In genomic region chr11:33722579-33723234, GRCh38 we compare ENCODE assay signal across 10 cellular contexts. TPM values are rescaled to one million over a fixed set of nuclear protein-coding genes. Genes with fewer than 3 reads are reported as not detected.
DNase-seq lines count a peak whose midpoint lies in the region; ATAC-seq and TF ChIP-seq lines count a peak whose summit lies in the region.
"Had no signal": no experiment of that assay in that cellular context is flagged by ENCODE, and none has a peak within 500 bp of the region (broad histone marks: within the 10 kb centered on the region; RNA-seq: fewer than 3 reads in every experiment).

No MANE protein-coding gene starts in this region.

- POLR2A ChIA-PET in CD4-positive, alpha-beta memory T cell (lab: Charles Lee; ENCODE audit: partially characterized antibody): no interaction called here

- in situ Hi-C loops in astrocyte of the spinal cord (cut with HindIII; ENCODE audit: low sequenced_read_pairs): no loop called here

- peak overlapping the region; percentile 22 to 56 for H3K27ac ChIP-seq in mucosa of rectum (ENCODE audit: low read depth in 2 of 2, low read length in 2 of 2)
- no peak overlapping the region for H3K27ac ChIP-seq in CD4-positive, alpha-beta memory T cell (ENCODE audit: low read depth, low read length)

- peaks cover 23 to 29% of the 10 kb centered on the region in 2 donors for H3K36me3 ChIP-seq in mucosa of rectum (ENCODE audit: control insufficient read depth in 2 of 2, insufficient read depth in 2 of 2, low read length in 2 of 2)
- H3K36me3 ChIP-seq in CD4-positive, alpha-beta memory T cell (ENCODE audit: insufficient read depth, low read length): peaks cover 10% of the 10 kb centered on the region

- no peaks in the 10 kb centered on the region for H3K9me3 Mint-ChIP-seq in activated naive CD4-positive, alpha-beta T cell treated with anti-CD3 and anti-CD28 coated beads for 36 hours
- no peaks in the 10 kb centered on the region for H3K9me3 Mint-ChIP-seq in CD4-positive, alpha-beta memory T cell

- no peaks in the 10 kb centered on the region for H3K27me3 ChIP-seq in mucosa of rectum (ENCODE audit: control insufficient read depth in 2 of 2, insufficient read depth in 2 of 2, low read length in 2 of 2)
- H3K27me3 ChIP-seq in CD4-positive, alpha-beta memory T cell (ENCODE audit: insufficient read depth, low read length): no peaks in the 10 kb centered on the region

- no peak overlapping the region for H3K4me3 Mint-ChIP-seq in activated naive CD4-positive, alpha-beta T cell treated with anti-CD3 and anti-CD28 coated beads for 36 hours
- no peak overlapping the region for H3K4me3 Mint-ChIP-seq in CD4-positive, alpha-beta memory T cell

- no peaks in the 10 kb centered on the region for H3K27me3 Mint-ChIP-seq in activated naive CD4-positive, alpha-beta T cell treated with anti-CD3 and anti-CD28 coated beads for 36 hours (ENCODE audit: low read depth)
- H3K27me3 Mint-ChIP-seq in CD4-positive, alpha-beta memory T cell: no peaks in the 10 kb centered on the region

- DNase-seq in activated naive CD4-positive, alpha-beta T cell treated with anti-CD3 and anti-CD28 coated beads for 36 hours: peak; percentile 47
- DNase-seq in activated naive CD4-positive, alpha-beta T cell treated with anti-CD3 and anti-CD28 coated beads, Interleukin-2, amount 50 U/mL, for 16 hours: no peak
- peak; percentile 74 for DNase-seq in astrocyte of the spinal cord (ENCODE audit: low read depth, low spot score)
- no peak for DNase-seq in mucosa of gallbladder (ENCODE audit: low spot score)
- no peak for DNase-seq in midbrain (lab: John Stamatoyannopoulos, UW)
- no peak for DNase-seq in CD4-positive, alpha-beta memory T cell
- DNase-seq: DND-41 had no signal

- H3K9me3 ChIP-seq in mucosa of rectum (ENCODE audit: control insufficient read depth in 2 of 2, low read length in 2 of 2): no peaks in the 10 kb centered on the region
- no peaks in the 10 kb centered on the region for H3K9me3 ChIP-seq in CD4-positive, alpha-beta memory T cell (ENCODE audit: control insufficient read depth in 1 of 2, low read length in 2 of 2)

- H3K4me1 Mint-ChIP-seq in activated naive CD4-positive, alpha-beta T cell treated with anti-CD3 and anti-CD28 coated beads for 36 hours (ENCODE audit: low read depth): peaks cover 29% of the 10 kb centered on the region
- peaks cover 22 to 43% (median 34%) of the 10 kb centered on the region in 4 donors for H3K4me1 Mint-ChIP-seq in CD4-positive, alpha-beta memory T cell

- CTCF ChIA-PET in activated naive CD4-positive, alpha-beta T cell treated with anti-CD3 and anti-CD28 coated beads for 36 hours (lab: Charles Lee): interaction anchor here (0.6 to 3.3 kb wide), 2 partner anchors 19 to 763 kb away, joined by 3 to 13 read pairs; no protein-coding TSS in a partner anchor
- CTCF ChIA-PET in CD4-positive, alpha-beta memory T cell (lab: Charles Lee; ENCODE audit: partially characterized antibody): interaction anchor here (1.4 kb wide), 1 partner anchor 20 kb away, joined by 4 read pairs; no protein-coding TSS in a partner anchor

- H3K36me3 Mint-ChIP-seq in activated naive CD4-positive, alpha-beta T cell treated with anti-CD3 and anti-CD28 coated beads for 36 hours (ENCODE audit: low read depth): peaks cover 12% of the 10 kb centered on the region
- peaks cover 25 to 28% of the 10 kb centered on the region in 2 donors for H3K36me3 Mint-ChIP-seq in CD4-positive, alpha-beta memory T cell

- intact Hi-C loops in activated naive CD4-positive, alpha-beta T cell treated with anti-CD3 and anti-CD28 coated beads for 36 hours (cut with micrococcal nuclease): loop anchor here (1.0 kb wide), 1 partner anchor 9 kb away; no protein-coding TSS in a partner anchor
- intact Hi-C loops in CD4-positive, alpha-beta memory T cell (cut with micrococcal nuclease): no loop called here

- H3K27ac Mint-ChIP-seq in activated naive CD4-positive, alpha-beta T cell treated with anti-CD3 and anti-CD28 coated beads for 36 hours: peak overlapping the region; percentile 21
- H3K27ac Mint-ChIP-seq in CD4-positive, alpha-beta memory T cell: peak overlapping the region in 1 of 7 donors; percentile 63

- H3K4me1 ChIP-seq in mucosa of rectum (ENCODE audit: control insufficient read depth in 2 of 2, insufficient read depth in 2 of 2, low read length in 2 of 2): peaks cover 10 to 15% of the 10 kb centered on the region in 2 donors
- H3K4me1 ChIP-seq in CD4-positive, alpha-beta memory T cell (ENCODE audit: insufficient read depth, low read length): peaks cover 21% of the 10 kb centered on the region

- ATAC-seq in HG03354 (IDR thresholded peaks at IDR 0.05; ENCODE audit: poor library complexity, severe bottlenecking, unreplicated experiment): peak; percentile 74

- no peak overlapping the region for H3K4me3 ChIP-seq in astrocyte of the spinal cord (ENCODE audit: low read depth, low read length)
- H3K4me3 ChIP-seq in mucosa of rectum (ENCODE audit: low read length in 2 of 2): no peak overlapping the region
- H3K4me3 ChIP-seq in CD4-positive, alpha-beta memory T cell (ENCODE audit: low read length in 2 of 2): no peak overlapping the region

- no peak for TF ChIP-seq CTCF in astrocyte of the spinal cord (IDR thresholded peaks at IDR 0.05; ENCODE audit: low read depth, low read length)

- H3K9ac ChIP-seq in mucosa of rectum (ENCODE audit: low read depth in 1 of 2, low read length in 2 of 2): no peak overlapping the region

RNA-seq across cellular contexts. Expression of gene CD59, which starts 13.5 kb away (rescaled TPM):
- 10 to 100 TPM; 59.9 to 61.9 TPM for total RNA-seq in activated naive CD4-positive, alpha-beta T cell treated with anti-CD3 and anti-CD28 coated beads for 36 hours
- total RNA-seq in mucosa of gallbladder: 880 TPM
- 100 to 1,000 TPM in 1 of 2 experiments, 10 to 100 TPM in 1; 95.8 to 100 TPM for total RNA-seq in CD4-positive, alpha-beta memory T cell
- polyA plus RNA-seq in CD4-positive, alpha-beta memory T cell: 10 to 100 TPM; 68.3 to 76.1 TPM

RNA-seq across cellular contexts. Expression of gene C11orf91, which starts 22.1 kb away (rescaled TPM):
- not detected for total RNA-seq in activated naive CD4-positive, alpha-beta T cell treated with anti-CD3 and anti-CD28 coated beads for 36 hours
- total RNA-seq in mucosa of gallbladder: 0.26 TPM
- under 1 TPM in 1 of 2 experiments, not detected in 1; 0.49 TPM for total RNA-seq in CD4-positive, alpha-beta memory T cell
- polyA plus RNA-seq in CD4-positive, alpha-beta memory T cell: not detected
- total RNA-seq: activated CD8-positive, alpha-beta memory T cell treated with anti-CD3 and anti-CD28 coated beads for 36 hours had no signal

RNA-seq across cellular contexts. Expression of gene FBXO3, which starts 51.6 kb away (rescaled TPM):
- total RNA-seq in activated naive CD4-positive, alpha-beta T cell treated with anti-CD3 and anti-CD28 coated beads for 36 hours: 10 to 100 TPM; 12.2 to 12.9 TPM
- 42.1 TPM for total RNA-seq in mucosa of gallbladder
- 10 to 100 TPM; 55.1 to 55.6 TPM for total RNA-seq in CD4-positive, alpha-beta memory T cell
- 10 to 100 TPM; 40.9 to 45.0 TPM for polyA plus RNA-seq in CD4-positive, alpha-beta memory T cell

Comparison
In these comparisons a context has a peak if more than half of its experiments do, and no peak if none do; other contexts are left out.
1. DNase-seq: peak in activated naive CD4-positive, alpha-beta T cell treated with anti-CD3 and anti-CD28 coated beads for 36 hours (single experiment) and astrocyte of the spinal cord (single experiment); none in activated naive CD4-positive, alpha-beta T cell treated with anti-CD3 and anti-CD28 coated beads, Interleukin-2, amount 50 U/mL, for 16 hours (single experiment), mucosa of gallbladder (single experiment), midbrain (single experiment) and CD4-positive, alpha-beta memory T cell (0 of 5).